ENCODE assay signal across 8 cellular contexts in genomic region chr7:66681491-66682349, GRCh38. TPM values are rescaled to one million over a fixed set of nuclear protein-coding genes. Genes with fewer than 3 reads are reported as not detected.
A peak's percentile ranks its signal among the peaks of the same experiment; 100 is the strongest.
DNase-seq lines count a peak whose midpoint lies in the region; ATAC-seq, FAIRE-seq and TF ChIP-seq lines count a peak whose summit lies in the region.

No MANE protein-coding gene starts in this region.

- peak overlapping the region; percentile 91 for H3K27ac Mint-ChIP-seq in endodermal cell

- H3K9me3 ChIP-seq in endodermal cell (ENCODE audit: control insufficient read depth, low read length) (no peaks in the 10 kb centered on the region), mesodermal cell (ENCODE audit: control insufficient read depth, low read length) (no peaks in the 10 kb centered on the region)

- H3K4me3 Mint-ChIP-seq in endodermal cell: peak overlapping the region; percentile 83

- DNase-seq in COR-L47 (lab: John Stamatoyannopoulos, UW) (peak; percentile 94), HTR-8/SVneo (ENCODE audit: insufficient read length, low spot score) (peak; percentile 87), NOMO-1 treated with DMSO at 0.1 percent for 48 hours (lab: John Stamatoyannopoulos, UW; ENCODE audit: unreplicated experiment) (peak; percentile 89), endodermal cell (peak; percentile 97)
- DNase-seq in activated CD8-positive, alpha-beta memory T cell treated with anti-CD3 and anti-CD28 coated beads, Interleukin-2, amount 50 U/mL, for 1 hour (ENCODE audit: extremely low read depth): peak; percentile 85
- DNase-seq in stimulated activated CD8-positive, alpha-beta memory T cell treated with anti-CD3 and anti-CD28 coated beads, Interleukin-15, amount 100 ng/mL, for 24 hours (ENCODE audit: low read depth): peak; percentile 95

- peaks cover 10% of the 10 kb centered on the region for H3K36me3 Mint-ChIP-seq in endodermal cell (ENCODE audit: low read depth)

- 5 to 6% methylated on average over 27 to 78 of the region's 78 CpGs for WGBS in endodermal cell (ENCODE audit: insufficient coverage in 1 of 2, insufficient read length in 1 of 2), 2 experiments
- 6 to 7% methylated on average over 45 to 62 of the region's 78 CpGs for WGBS in mesodermal cell (ENCODE audit: insufficient coverage in 2 of 2), 2 experiments

- H3K9me3 Mint-ChIP-seq in endodermal cell: no peaks in the 10 kb centered on the region

- H3K36me3 ChIP-seq in endodermal cell (ENCODE audit: control insufficient read depth, insufficient read depth, low read length): peaks cover 2% of the 10 kb centered on the region
- H3K36me3 ChIP-seq in mesodermal cell (ENCODE audit: control insufficient read depth, insufficient read depth, low read length): no peaks in the 10 kb centered on the region

- H3K27ac ChIP-seq in endodermal cell (ENCODE audit: low read depth, low read length): peak overlapping the region; percentile 78
- H3K27ac ChIP-seq in mesodermal cell (ENCODE audit: low read depth, low read length, severe bottlenecking): peak overlapping the region; percentile 81

- no peak for TF ChIP-seq CTCF in endodermal cell (conservative IDR thresholded peaks at IDR 0.05)

- peaks cover 6% of the 10 kb centered on the region for H3K4me1 Mint-ChIP-seq in endodermal cell

- no peaks in the 10 kb centered on the region for H3K27me3 Mint-ChIP-seq in endodermal cell (ENCODE audit: insufficient read depth)

- H3K4me1 ChIP-seq in endodermal cell (ENCODE audit: control insufficient read depth, insufficient read depth, low read length): no peaks in the 10 kb centered on the region
- peaks cover 12% of the 10 kb centered on the region for H3K4me1 ChIP-seq in mesodermal cell (ENCODE audit: control insufficient read depth, insufficient read depth, low read length, poor library complexity, severe bottlenecking)

- ATAC-seq in GM21381 (IDR thresholded peaks at IDR 0.05; ENCODE audit: unreplicated experiment): peak; percentile 95

- FAIRE-seq in HTR-8/SVneo (lab: Jason Lieb, UNC): no peak

- H3K4me3 ChIP-seq in endodermal cell (ENCODE audit: low read length) (peak overlapping the region; percentile 86), mesodermal cell (ENCODE audit: extremely low read depth, insufficient read depth, low read length, poor library complexity, severe bottlenecking) (peak overlapping the region; percentile 87)

- H3K9ac ChIP-seq in endodermal cell (ENCODE audit: extremely low read depth, low read length, poor library complexity, severe bottlenecking): peak overlapping the region; percentile 76

- H3K27me3 ChIP-seq in endodermal cell (ENCODE audit: control insufficient read depth, insufficient read depth, low read length, poor library complexity, severe bottlenecking): no peaks in the 10 kb centered on the region

RNA-seq across cellular contexts. Expression of gene KCTD7, which starts 53.0 kb away (rescaled TPM):
- 10 to 100 TPM; 13.1 to 15.6 TPM for total RNA-seq in endodermal cell
- 17.6 TPM for polyA plus RNA-seq in endodermal cell (2013, experiment 1 of 2)
- 16.2 TPM for polyA plus RNA-seq in endodermal cell (2013, experiment 2 of 2)
- polyA plus RNA-seq in mesodermal cell (2013, experiment 1 of 2): 9.1 TPM
- polyA plus RNA-seq in mesodermal cell (2013, experiment 2 of 2): 8.4 TPM

RNA-seq across cellular contexts. Expression of gene RABGEF1, which starts 58.8 kb away (rescaled TPM):
- 10 to 100 TPM; 22.7 to 26.7 TPM for total RNA-seq in endodermal cell
- polyA plus RNA-seq in endodermal cell (2013, experiment 1 of 2): 18.2 TPM
- 18.5 TPM for polyA plus RNA-seq in endodermal cell (2013, experiment 2 of 2)
- polyA plus RNA-seq in mesodermal cell (2013, experiment 1 of 2): 19.9 TPM
- polyA plus RNA-seq in mesodermal cell (2013, experiment 2 of 2): 19.5 TPM

Comparison
In these comparisons a context has a peak if more than half of its experiments do, and no peak if none do; other contexts are left out.
1. Peak in every context shown above with its lines: DNase-seq, ATAC-seq, H3K4me3 ChIP-seq and H3K27ac ChIP-seq.